16 cellular contexts compared by ENCODE assay signal in the genomic region with DNA sequence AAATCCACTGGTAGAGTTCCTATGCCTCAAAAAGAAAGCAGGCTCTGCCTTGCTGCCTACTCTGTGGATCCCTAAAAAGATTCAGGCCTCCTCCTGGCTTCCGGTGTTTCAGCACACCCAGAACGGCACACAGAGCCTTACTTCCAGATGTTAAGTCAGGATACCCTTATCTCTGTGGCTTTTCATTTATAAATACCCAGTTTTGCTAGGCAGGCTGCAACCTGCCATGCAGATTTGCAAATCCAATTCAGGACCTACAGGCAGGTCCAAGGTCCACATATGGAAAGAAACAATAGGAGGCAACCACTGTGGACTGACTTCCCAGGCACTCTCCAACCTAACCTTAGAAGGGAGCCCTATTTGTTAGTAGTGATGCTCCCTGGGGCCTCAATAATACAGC.
"Had no signal": no experiment of that assay in that cellular context is flagged by ENCODE, and none has a peak within 500 bp of the region (broad histone marks: within the 10 kb centered on the region; RNA-seq: fewer than 3 reads in every experiment).

No MANE protein-coding gene starts in this region.

- ATAC-seq: activated naive CD4-positive, alpha-beta T cell treated with anti-CD3 and anti-CD28 coated beads, Interleukin-2, amount 50 U/mL, for 72 hours; pancreas; T-cell had no signal

- H3K4me3 ChIP-seq: dorsolateral prefrontal cortex, pancreas, stomach had no signal

- FAIRE-seq: kidney, urothelium cell line had no signal

- H3K4me3 Mint-ChIP-seq: brain, T-cell had no signal

- H3K27ac Mint-ChIP-seq: activated naive CD4-positive, alpha-beta T cell treated with anti-CD3 and anti-CD28 coated beads, Interleukin-2, amount 50 U/mL, for 72 hours; brain; T-cell had no signal

- H3K9me3 Mint-ChIP-seq: activated naive CD4-positive, alpha-beta T cell treated with anti-CD3 and anti-CD28 coated beads, Interleukin-2, amount 50 U/mL, for 72 hours; brain; T-cell had no signal

- H3K27me3 Mint-ChIP-seq: brain, T-cell had no signal

- H3K9me3 ChIP-seq: pancreas, stomach had no signal

- DNase-seq: activated CD4-positive, alpha-beta T cell treated with anti-CD3 and anti-CD28 coated beads, Interleukin-2, amount 50 U/mL, for 1 hour; activated CD4-positive, CD25-positive, alpha-beta regulatory T cell; activated effector memory CD4-positive, alpha-beta T cell treated with Interleukin-2 at 50 U/mL for 16 hours; activated T-cell treated with anti-CD3 and anti-CD28 coated beads, Interleukin-2, amount 50 U/mL, for 1 hour; amniotic stem cell; dorsolateral prefrontal cortex; foreskin melanocyte; head of caudate nucleus; kidney; pancreas; stimulated activated CD4-positive, alpha-beta T cell treated with anti-CD3 and anti-CD28 coated beads, Interleukin-4, amount 100 ng/mL, for 4 hours; stomach; T-cell had no signal

- H3K4me1 Mint-ChIP-seq: T-cell had no signal

- H3K27ac ChIP-seq: dorsolateral prefrontal cortex, pancreas, stomach had no signal

- H3K27me3 ChIP-seq: dorsolateral prefrontal cortex, pancreas, stomach had no signal

- H3K4me1 ChIP-seq: pancreas had no signal

- H3K36me3 ChIP-seq: pancreas had no signal
